ENCODE assay signal across 26 cellular contexts in genomic region chr4:19437008-19437407, GRCh38.
"Had no signal": no experiment of that assay in that cellular context is flagged by ENCODE, and none has a peak within 500 bp of the region (broad histone marks: within the 10 kb centered on the region; RNA-seq: fewer than 3 reads in every experiment).

No MANE protein-coding gene starts in this region.

- H3K4me1 ChIP-seq: colonic mucosa, esophagus squamous epithelium, gastrocnemius medialis, heart right ventricle, left lung, lower lobe of right lung had no signal

- H3K4me3 ChIP-seq: colonic mucosa, esophagus squamous epithelium, gastrocnemius medialis, heart right ventricle, left lung, lower lobe of right lung had no signal

- H3K9me3 ChIP-seq: colonic mucosa, gastrocnemius medialis had no signal

- H3K27ac ChIP-seq: colonic mucosa, epithelial cell of prostate, esophagus squamous epithelium, gastrocnemius medialis, heart right ventricle, left lung, lower lobe of right lung had no signal

- H3K4me1 Mint-ChIP-seq: endodermal cell had no signal

- ATAC-seq: effector memory CD8-positive, alpha-beta T cell; esophagus mucosa; gastrocnemius medialis; heart right ventricle; left cardiac atrium; left lung; left ventricle myocardium superior; lower lobe of right lung had no signal

- H3K4me3 Mint-ChIP-seq: dendritic cell treated with granulocyte-macrophage colony-stimulating factor and Interleukin-4, amounts not matched to agents 40 ng/mL and 50 ng/mL, for 4 days; effector memory CD8-positive, alpha-beta T cell; endodermal cell had no signal

- H3K27me3 ChIP-seq: colonic mucosa, esophagus squamous epithelium, gastrocnemius medialis, heart right ventricle, left lung had no signal

- DNase-seq: colonic mucosa; cortex of kidney; effector CD8-positive, alpha-beta T cell; effector memory CD8-positive, alpha-beta T cell; endodermal cell; erythroblast; esophagus squamous epithelium; foreskin fibroblast; foreskin melanocyte; gastrocnemius medialis; glutamatergic neuron; head of caudate nucleus; heart right ventricle; hippocampal formation; left cardiac atrium; left lung; left ventricle myocardium superior; lower lobe of right lung; mesenchymal stem cell; midbrain had no signal

- H3K27ac Mint-ChIP-seq: dendritic cell treated with granulocyte-macrophage colony-stimulating factor and Interleukin-4, amounts not matched to agents 40 ng/mL and 50 ng/mL, for 4 days; effector memory CD8-positive, alpha-beta T cell; endodermal cell had no signal

- FAIRE-seq: endometrium, islet of Langerhans, keratinocyte had no signal

- H3K36me3 ChIP-seq: colonic mucosa, esophagus squamous epithelium, gastrocnemius medialis, heart right ventricle, left lung, lower lobe of right lung had no signal

- H3K27me3 Mint-ChIP-seq: dendritic cell treated with granulocyte-macrophage colony-stimulating factor and Interleukin-4, amounts not matched to agents 40 ng/mL and 50 ng/mL, for 4 days; effector memory CD8-positive, alpha-beta T cell had no signal
